1 cellular context compared by ENCODE assay signal in the genomic region with DNA sequence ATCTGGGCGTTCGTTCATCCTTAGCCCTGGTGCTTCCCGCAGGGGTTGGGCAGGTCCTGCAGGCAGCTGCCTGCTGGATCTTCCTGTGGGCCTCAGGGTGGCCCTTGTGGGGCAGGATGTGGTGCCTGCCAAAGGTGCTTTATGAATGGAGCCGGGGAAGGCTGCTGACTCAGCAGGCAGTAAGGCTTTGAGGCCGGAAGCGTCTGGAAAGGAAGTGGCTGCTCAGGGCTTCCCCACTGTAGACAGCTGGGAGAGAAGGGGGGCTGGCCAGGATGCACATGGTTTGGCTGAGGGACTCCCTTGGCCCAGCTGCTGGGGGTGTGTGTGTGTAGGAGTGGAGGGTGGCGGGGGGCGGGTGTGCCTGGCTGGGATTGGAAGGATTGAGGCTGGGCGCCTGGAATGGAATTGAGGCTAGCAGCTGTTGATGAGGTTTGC.
TF ChIP-seq lines count a peak whose summit lies in the region.

No MANE protein-coding gene starts in this region.

TF ChIP-seq in GM23338, 12 proteins besides CTCF, POLR2A, EP300 and RAD21 (continued from another document):
- no peak for TF ChIP-seq ZNF331 (CRISPR knock-in tag; IDR thresholded peaks at IDR 0.05; ENCODE audit: low read depth)
- TF ChIP-seq, protein P1, sequence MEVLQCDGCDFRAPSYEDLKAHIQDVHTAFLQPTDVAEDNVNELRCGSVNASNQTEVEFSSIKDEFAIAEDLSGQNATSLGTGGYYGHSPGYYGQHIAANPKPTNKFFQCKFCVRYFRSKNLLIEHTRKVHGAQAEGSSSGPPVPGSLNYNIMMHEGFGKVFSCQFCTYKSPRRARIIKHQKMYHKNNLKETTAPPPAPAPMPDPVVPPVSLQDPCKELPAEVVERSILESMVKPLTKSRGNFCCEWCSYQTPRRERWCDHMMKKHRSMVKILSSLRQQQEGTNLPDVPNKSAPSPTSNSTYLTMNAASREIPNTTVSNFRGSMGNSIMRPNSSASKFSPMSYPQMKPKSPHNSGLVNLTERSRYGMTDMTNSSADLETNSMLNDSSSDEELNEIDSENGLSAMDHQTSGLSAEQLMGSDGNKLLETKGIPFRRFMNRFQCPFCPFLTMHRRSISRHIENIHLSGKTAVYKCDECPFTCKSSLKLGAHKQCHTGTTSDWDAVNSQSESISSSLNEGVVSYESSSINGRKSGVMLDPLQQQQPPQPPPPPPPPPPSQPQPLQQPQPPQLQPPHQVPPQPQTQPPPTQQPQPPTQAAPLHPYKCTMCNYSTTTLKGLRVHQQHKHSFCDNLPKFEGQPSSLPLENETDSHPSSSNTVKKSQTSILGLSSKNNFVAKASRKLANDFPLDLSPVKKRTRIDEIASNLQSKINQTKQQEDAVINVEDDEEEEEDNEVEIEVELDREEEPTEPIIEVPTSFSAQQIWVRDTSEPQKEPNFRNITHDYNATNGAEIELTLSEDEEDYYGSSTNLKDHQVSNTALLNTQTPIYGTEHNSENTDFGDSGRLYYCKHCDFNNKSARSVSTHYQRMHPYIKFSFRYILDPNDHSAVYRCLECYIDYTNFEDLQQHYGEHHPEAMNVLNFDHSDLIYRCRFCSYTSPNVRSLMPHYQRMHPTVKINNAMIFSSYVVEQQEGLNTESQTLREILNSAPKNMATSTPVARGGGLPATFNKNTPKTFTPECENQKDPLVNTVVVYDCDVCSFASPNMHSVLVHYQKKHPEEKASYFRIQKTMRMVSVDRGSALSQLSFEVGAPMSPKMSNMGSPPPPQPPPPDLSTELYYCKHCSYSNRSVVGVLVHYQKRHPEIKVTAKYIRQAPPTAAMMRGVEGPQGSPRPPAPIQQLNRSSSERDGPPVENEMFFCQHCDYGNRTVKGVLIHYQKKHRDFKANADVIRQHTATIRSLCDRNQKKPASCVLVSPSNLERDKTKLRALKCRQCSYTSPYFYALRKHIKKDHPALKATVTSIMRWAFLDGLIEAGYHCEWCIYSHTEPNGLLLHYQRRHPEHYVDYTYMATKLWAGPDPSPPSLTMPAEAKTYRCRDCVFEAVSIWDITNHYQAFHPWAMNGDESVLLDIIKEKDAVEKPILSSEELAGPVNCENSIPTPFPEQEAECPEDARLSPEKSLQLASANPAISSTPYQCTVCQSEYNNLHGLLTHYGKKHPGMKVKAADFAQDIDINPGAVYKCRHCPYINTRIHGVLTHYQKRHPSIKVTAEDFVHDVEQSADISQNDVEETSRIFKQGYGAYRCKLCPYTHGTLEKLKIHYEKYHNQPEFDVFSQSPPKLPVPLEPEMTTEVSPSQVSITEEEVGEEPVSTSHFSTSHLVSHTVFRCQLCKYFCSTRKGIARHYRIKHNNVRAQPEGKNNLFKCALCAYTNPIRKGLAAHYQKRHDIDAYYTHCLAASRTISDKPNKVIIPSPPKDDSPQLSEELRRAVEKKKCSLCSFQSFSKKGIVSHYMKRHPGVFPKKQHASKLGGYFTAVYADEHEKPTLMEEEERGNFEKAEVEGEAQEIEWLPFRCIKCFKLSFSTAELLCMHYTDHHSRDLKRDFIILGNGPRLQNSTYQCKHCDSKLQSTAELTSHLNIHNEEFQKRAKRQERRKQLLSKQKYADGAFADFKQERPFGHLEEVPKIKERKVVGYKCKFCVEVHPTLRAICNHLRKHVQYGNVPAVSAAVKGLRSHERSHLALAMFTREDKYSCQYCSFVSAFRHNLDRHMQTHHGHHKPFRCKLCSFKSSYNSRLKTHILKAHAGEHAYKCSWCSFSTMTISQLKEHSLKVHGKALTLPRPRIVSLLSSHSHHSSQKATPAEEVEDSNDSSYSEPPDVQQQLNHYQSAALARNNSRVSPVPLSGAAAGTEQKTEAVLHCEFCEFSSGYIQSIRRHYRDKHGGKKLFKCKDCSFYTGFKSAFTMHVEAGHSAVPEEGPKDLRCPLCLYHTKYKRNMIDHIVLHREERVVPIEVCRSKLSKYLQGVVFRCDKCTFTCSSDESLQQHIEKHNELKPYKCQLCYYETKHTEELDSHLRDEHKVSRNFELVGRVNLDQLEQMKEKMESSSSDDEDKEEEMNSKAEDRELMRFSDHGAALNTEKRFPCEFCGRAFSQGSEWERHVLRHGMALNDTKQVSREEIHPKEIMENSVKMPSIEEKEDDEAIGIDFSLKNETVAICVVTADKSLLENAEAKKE (CRISPR knock-in tag; IDR thresholded peaks at IDR 0.05), result no peak
- no peak for TF ChIP-seq ZNF114 (CRISPR knock-in tag; IDR thresholded peaks at IDR 0.05)
